ENCODE assay signal across 22 cellular contexts in genomic region chr4:126137782-126138170, GRCh38.
"Had no signal": no experiment of that assay in that cellular context is flagged by ENCODE, and none has a peak within 500 bp of the region (broad histone marks: within the 10 kb centered on the region; RNA-seq: fewer than 3 reads in every experiment).

No MANE protein-coding gene starts in this region.

- DNase-seq: erythroblast; heart left ventricle; hypothalamus; kidney glomerular epithelial cell; mammary epithelial cell; naive thymus-derived CD8-positive, alpha-beta T cell; psoas muscle; retina; sigmoid colon; stimulated activated CD4-positive, alpha-beta T cell treated with anti-CD3 and anti-CD28 coated beads, Interleukin-2, amount 100 ng/mL, for 24 hours; stimulated activated CD4-positive, alpha-beta T cell treated with anti-CD3 and anti-CD28 coated beads, Interleukin-4, amount 100 ng/mL, for 4 hours; stimulated activated naive B cell treated with anti-CD40 and anti-IgM and Interleukin-4, amounts not matched to agents 10 μg/mL and 1 μg/mL and 100 μg/mL, for 72 hours; stomach; substantia nigra; transverse colon had no signal

- H3K27me3 ChIP-seq: heart left ventricle, neutrophil, sigmoid colon, stomach, transverse colon had no signal

- FAIRE-seq: colon, endothelial cell of umbilical vein, frontal cortex, islet of Langerhans had no signal

- H3K9me3 ChIP-seq: neutrophil, psoas muscle, sigmoid colon, thoracic aorta, transverse colon had no signal

- ATAC-seq: heart left ventricle; naive thymus-derived CD8-positive, alpha-beta T cell; psoas muscle; stimulated activated naive B cell treated with anti-CD40 and anti-IgM and Interleukin-4, amounts not matched to agents 10 μg/mL and 1 μg/mL and 100 μg/mL, for 72 hours had no signal

- H3K4me3 ChIP-seq: heart left ventricle, psoas muscle, sigmoid colon, skin epidermis, stomach, thoracic aorta, transverse colon had no signal

- H3K4me1 ChIP-seq: heart left ventricle, psoas muscle, sigmoid colon, stomach, transverse colon had no signal

- H3K36me3 ChIP-seq: heart left ventricle, neutrophil, sigmoid colon, stomach, thoracic aorta, transverse colon had no signal

- H3K27ac ChIP-seq: heart left ventricle, neutrophil, psoas muscle, sigmoid colon, skin epidermis, stomach, thoracic aorta, transverse colon had no signal
